Comparison of ENCODE assay signal across 3 cellular contexts in the genomic region with DNA sequence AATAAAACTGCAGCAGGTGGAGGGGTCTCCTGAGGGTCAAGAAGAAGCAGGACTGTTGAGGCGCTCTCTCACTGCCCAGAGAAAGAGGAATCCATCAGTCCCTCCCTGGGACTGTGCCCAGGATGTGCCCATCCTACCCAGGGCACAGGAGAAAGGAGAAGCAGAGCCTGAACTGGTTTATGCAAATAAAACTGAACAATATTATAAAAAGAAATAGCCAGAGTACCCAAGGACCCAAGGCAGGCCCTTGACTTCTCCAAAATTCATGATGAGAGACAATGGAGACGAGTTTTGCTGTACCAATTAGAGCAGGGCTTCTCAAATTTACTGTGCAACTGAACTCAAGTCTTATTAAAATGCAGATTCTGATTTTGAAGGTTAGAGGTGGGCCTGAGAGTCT.
"Had no signal": no experiment of that assay in that cellular context is flagged by ENCODE, and none has a peak within 500 bp of the region (broad histone marks: within the 10 kb centered on the region; RNA-seq: fewer than 3 reads in every experiment).

No MANE protein-coding gene starts in this region.

- DNase-seq: GDM1, GF-D8 had no signal

- ATAC-seq: GM12878 had no signal

- H3K4me3 ChIP-seq: GM12878 had no signal
